1 cellular context compared by ENCODE assay signal in the genomic region with DNA sequence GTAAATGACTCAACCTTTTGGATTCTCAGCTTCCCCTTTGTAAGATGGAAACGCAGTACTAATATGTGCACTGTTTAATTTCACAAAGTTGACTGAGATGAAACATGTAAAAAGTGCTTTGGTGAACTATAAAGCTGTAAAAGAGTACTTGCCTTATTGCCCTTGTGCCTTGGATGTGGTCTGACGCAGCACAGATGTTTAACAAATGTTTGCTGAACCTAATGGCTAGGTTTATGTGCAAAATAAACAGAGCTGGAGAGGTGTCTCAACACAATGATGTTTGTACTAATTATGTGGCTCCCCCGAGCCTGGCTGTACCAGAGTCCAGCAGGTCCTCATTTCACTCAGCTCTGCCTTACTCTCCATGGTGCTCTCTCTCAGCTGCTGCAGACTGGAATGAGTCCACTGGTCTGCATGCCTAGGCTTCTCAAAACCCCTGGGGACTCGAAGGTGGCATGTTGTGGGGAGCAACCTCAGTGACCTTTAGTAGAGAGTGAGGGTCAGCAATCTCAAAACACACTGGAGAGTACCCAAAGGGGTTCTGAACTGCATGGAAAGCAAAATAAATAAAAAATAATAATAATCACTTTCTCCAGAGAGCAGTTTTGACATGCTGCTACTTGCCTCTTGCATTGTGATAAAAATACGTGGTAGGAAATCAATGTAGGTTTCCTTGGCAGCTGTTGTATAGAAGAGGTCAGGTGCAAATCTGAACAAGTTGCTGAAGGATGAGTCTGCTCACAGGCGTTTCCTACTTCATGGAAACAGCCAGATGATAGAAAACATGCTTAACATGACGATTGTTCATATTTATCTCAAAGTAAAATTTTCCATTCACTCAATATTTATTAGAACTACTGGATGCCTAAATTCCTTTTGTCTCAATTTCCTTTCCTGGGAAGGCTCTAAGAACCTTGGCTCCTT.
TF ChIP-seq lines count a peak whose summit lies in the region.

No MANE protein-coding gene starts in this region.

TF ChIP-seq in HepG2, 621 proteins besides CTCF, POLR2A, EP300 and RAD21 (continued from another document):
- TF ChIP-seq, protein P1, sequence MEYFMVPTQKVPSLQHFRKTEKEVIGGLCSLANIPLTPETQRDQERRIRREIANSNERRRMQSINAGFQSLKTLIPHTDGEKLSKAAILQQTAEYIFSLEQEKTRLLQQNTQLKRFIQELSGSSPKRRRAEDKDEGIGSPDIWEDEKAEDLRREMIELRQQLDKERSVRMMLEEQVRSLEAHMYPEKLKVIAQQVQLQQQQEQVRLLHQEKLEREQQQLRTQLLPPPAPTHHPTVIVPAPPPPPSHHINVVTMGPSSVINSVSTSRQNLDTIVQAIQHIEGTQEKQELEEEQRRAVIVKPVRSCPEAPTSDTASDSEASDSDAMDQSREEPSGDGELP (IDR thresholded peaks at IDR 0.05; ENCODE audit: borderline replicate concordance, low read depth): peak; percentile 38; the same call in 1 of the 2 replicates
- TF ChIP-seq, protein P2, sequence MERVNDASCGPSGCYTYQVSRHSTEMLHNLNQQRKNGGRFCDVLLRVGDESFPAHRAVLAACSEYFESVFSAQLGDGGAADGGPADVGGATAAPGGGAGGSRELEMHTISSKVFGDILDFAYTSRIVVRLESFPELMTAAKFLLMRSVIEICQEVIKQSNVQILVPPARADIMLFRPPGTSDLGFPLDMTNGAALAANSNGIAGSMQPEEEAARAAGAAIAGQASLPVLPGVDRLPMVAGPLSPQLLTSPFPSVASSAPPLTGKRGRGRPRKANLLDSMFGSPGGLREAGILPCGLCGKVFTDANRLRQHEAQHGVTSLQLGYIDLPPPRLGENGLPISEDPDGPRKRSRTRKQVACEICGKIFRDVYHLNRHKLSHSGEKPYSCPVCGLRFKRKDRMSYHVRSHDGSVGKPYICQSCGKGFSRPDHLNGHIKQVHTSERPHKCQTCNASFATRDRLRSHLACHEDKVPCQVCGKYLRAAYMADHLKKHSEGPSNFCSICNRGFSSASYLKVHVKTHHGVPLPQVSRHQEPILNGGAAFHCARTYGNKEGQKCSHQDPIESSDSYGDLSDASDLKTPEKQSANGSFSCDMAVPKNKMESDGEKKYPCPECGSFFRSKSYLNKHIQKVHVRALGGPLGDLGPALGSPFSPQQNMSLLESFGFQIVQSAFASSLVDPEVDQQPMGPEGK (CRISPR knock-in tag; IDR thresholded peaks at IDR 0.05): no peak
- TF ChIP-seq ZBTB7A (CRISPR knock-in tag; IDR thresholded peaks at IDR 0.05): no peak
- TF ChIP-seq CEBPG (CRISPR knock-in tag; IDR thresholded peaks at IDR 0.05): no peak
- no peak for TF ChIP-seq TGIF2 (CRISPR knock-in tag; IDR thresholded peaks at IDR 0.05)
- no peak for TF ChIP-seq MED1 (CRISPR knock-in tag; IDR thresholded peaks at IDR 0.05)
- no peak for TF ChIP-seq WIZ (CRISPR knock-in tag; IDR thresholded peaks at IDR 0.05)
- no peak for TF ChIP-seq JUNB (CRISPR knock-in tag; IDR thresholded peaks at IDR 0.05; ENCODE audit: borderline replicate concordance)
- TF ChIP-seq ZNF724P (CRISPR knock-in tag; IDR thresholded peaks at IDR 0.05; ENCODE audit: borderline replicate concordance): no peak
- TF ChIP-seq KDM4B (CRISPR knock-in tag; IDR thresholded peaks at IDR 0.05): no peak
- no peak for TF ChIP-seq TEAD2 (CRISPR knock-in tag; IDR thresholded peaks at IDR 0.05)
- TF ChIP-seq SMARCC2 (IDR thresholded peaks at IDR 0.05): no peak
- no peak for TF ChIP-seq ZNF207 (IDR thresholded peaks at IDR 0.05; ENCODE audit: borderline replicate concordance)
- TF ChIP-seq, protein P3, sequence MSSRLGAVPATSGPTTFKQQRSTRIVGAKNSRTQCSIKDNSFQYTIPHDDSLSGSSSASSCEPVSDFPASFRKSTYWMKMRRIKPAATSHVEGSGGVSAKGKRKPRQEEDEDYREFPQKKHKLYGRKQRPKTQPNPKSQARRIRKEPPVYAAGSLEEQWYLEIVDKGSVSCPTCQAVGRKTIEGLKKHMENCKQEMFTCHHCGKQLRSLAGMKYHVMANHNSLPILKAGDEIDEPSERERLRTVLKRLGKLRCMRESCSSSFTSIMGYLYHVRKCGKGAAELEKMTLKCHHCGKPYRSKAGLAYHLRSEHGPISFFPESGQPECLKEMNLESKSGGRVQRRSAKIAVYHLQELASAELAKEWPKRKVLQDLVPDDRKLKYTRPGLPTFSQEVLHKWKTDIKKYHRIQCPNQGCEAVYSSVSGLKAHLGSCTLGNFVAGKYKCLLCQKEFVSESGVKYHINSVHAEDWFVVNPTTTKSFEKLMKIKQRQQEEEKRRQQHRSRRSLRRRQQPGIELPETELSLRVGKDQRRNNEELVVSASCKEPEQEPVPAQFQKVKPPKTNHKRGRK (CRISPR knock-in tag; IDR thresholded peaks at IDR 0.05): no peak
- TF ChIP-seq, protein P4, sequence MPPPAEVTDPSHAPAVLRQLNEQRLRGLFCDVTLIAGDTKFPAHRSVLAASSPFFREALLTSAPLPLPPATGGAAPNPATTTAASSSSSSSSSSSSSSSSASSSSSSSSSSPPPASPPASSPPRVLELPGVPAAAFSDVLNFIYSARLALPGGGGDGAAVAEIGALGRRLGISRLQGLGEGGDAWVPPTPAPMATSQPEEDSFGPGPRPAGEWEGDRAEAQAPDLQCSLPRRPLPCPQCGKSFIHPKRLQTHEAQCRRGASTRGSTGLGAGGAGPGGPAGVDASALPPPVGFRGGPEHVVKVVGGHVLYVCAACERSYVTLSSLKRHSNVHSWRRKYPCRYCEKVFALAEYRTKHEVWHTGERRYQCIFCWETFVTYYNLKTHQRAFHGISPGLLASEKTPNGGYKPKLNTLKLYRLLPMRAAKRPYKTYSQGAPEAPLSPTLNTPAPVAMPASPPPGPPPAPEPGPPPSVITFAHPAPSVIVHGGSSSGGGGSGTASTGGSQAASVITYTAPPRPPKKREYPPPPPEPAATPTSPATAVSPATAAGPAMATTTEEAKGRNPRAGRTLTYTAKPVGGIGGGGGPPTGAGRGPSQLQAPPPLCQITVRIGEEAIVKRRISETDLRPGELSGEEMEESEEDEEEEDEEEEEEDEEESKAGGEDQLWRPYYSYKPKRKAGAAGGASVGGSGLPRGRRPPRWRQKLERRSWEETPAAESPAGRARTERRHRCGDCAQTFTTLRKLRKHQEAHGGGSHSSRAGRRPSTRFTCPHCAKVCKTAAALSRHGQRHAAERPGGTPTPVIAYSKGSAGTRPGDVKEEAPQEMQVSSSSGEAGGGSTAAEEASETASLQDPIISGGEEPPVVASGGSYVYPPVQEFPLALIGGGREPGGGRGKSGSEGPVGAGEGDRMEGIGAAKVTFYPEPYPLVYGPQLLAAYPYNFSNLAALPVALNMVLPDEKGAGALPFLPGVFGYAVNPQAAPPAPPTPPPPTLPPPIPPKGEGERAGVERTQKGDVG (CRISPR knock-in tag; IDR thresholded peaks at IDR 0.05; ENCODE audit: borderline replicate concordance): no peak
- TF ChIP-seq HOXA5 (CRISPR knock-in tag; IDR thresholded peaks at IDR 0.05): no peak
- no peak for TF ChIP-seq SIX1 (CRISPR knock-in tag; IDR thresholded peaks at IDR 0.05; ENCODE audit: borderline replicate concordance)
- TF ChIP-seq TBX2 (CRISPR knock-in tag; IDR thresholded peaks at IDR 0.05; ENCODE audit: borderline replicate concordance): peak; percentile 54; the same call in 1 of the 2 replicates
- TF ChIP-seq NAIF1 (CRISPR knock-in tag; IDR thresholded peaks at IDR 0.05; ENCODE audit: borderline replicate concordance): no peak
- TF ChIP-seq SOX13 (IDR thresholded peaks at IDR 0.05): no peak
- peak in 1 of 2 experiments; percentile 37; a peak in 1 of 4 replicates for TF ChIP-seq SOX13 (CRISPR knock-in tag; conservative IDR thresholded peaks at IDR 0.05 in 1 of 2, IDR thresholded peaks at IDR 0.05 in 1 of 2)
- TF ChIP-seq KDM5A (IDR thresholded peaks at IDR 0.05; ENCODE audit: borderline replicate concordance, low read length): no peak
- TF ChIP-seq, protein P5, sequence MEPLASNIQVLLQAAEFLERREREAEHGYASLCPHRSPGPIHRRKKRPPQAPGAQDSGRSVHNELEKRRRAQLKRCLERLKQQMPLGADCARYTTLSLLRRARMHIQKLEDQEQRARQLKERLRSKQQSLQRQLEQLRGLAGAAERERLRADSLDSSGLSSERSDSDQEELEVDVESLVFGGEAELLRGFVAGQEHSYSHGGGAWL (CRISPR knock-in tag; IDR thresholded peaks at IDR 0.05): no peak
- no peak for TF ChIP-seq TBL1XR1 (IDR thresholded peaks at IDR 0.05; ENCODE audit: borderline replicate concordance, low read length, partially characterized antibody)
- TF ChIP-seq RCOR2 (CRISPR knock-in tag; IDR thresholded peaks at IDR 0.05): no peak
- TF ChIP-seq, protein P6, sequence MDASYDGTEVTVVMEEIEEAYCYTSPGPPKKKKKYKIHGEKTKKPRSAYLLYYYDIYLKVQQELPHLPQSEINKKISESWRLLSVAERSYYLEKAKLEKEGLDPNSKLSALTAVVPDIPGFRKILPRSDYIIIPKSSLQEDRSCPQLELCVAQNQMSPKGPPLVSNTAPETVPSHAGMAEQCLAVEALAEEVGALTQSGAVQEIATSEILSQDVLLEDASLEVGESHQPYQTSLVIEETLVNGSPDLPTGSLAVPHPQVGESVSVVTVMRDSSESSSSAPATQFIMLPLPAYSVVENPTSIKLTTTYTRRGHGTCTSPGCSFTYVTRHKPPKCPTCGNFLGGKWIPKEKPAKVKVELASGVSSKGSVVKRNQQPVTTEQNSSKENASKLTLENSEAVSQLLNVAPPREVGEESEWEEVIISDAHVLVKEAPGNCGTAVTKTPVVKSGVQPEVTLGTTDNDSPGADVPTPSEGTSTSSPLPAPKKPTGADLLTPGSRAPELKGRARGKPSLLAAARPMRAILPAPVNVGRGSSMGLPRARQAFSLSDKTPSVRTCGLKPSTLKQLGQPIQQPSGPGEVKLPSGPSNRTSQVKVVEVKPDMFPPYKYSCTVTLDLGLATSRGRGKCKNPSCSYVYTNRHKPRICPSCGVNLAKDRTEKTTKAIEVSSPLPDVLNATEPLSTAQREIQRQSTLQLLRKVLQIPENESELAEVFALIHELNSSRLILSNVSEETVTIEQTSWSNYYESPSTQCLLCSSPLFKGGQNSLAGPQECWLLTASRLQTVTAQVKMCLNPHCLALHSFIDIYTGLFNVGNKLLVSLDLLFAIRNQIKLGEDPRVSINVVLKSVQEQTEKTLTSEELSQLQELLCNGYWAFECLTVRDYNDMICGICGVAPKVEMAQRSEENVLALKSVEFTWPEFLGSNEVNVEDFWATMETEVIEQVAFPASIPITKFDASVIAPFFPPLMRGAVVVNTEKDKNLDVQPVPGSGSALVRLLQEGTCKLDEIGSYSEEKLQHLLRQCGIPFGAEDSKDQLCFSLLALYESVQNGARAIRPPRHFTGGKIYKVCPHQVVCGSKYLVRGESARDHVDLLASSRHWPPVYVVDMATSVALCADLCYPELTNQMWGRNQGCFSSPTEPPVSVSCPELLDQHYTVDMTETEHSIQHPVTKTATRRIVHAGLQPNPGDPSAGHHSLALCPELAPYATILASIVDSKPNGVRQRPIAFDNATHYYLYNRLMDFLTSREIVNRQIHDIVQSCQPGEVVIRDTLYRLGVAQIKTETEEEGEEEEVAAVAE (CRISPR knock-in tag; IDR thresholded peaks at IDR 0.05; ENCODE audit: borderline replicate concordance): no peak
- no peak for TF ChIP-seq XBP1 (CRISPR knock-in tag; IDR thresholded peaks at IDR 0.05)
- no peak for TF ChIP-seq ZSCAN21 (CRISPR knock-in tag; IDR thresholded peaks at IDR 0.05; ENCODE audit: borderline replicate concordance)
